10 cellular contexts compared by ENCODE assay signal in the genomic region with DNA sequence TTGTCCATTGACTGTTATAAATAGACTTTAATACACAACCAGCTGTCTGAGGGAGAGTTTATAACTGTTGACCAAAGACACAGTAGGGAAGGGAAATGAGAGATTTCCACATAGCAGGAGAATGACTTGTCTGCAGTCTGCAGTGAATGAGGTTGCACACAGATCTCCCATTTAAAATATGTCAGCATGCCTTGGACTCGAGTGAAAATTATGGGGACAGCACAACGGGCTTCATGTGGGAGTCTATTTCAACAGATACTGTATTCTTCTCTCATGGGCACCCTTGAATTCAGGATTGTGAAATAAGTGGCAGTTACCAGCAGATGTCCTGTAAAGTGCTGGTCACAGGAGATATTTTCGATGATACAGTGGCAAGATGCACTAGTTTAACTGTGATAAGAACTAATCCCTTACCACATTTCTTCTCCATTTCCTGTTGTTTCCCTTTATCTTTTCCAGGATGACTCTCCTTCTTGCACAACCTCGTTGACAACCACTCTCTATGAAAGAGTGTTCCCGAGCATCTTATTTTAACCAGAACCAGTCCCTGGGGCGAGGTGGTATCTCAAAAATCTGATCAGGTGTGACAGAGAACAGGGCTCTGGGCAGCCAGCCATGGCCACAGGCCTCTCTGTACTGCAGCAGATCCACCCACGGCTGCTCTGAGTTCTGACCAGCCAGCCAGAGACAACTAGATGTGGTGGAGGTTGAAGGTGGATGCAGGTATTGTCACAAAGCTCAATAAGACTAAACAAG. TPM values are rescaled to one million over a fixed set of nuclear protein-coding genes. Genes with fewer than 3 reads are reported as not detected.
DNase-seq lines count a peak whose midpoint lies in the region; ATAC-seq and TF ChIP-seq lines count a peak whose summit lies in the region.
"Had no signal": no experiment of that assay in that cellular context is flagged by ENCODE, and none has a peak within 500 bp of the region (broad histone marks: within the 10 kb centered on the region; RNA-seq: fewer than 3 reads in every experiment).

No MANE protein-coding gene starts in this region.

- no peaks in the 10 kb centered on the region for H3K36me3 ChIP-seq in BJ (ENCODE audit: control insufficient read depth, insufficient read depth, low read length)
- H3K36me3 ChIP-seq in lung (ENCODE audit: control insufficient read depth in 2 of 2, insufficient read depth in 2 of 2, low read length in 2 of 2): no peaks in the 10 kb centered on the region

- H3K4me1 ChIP-seq in lung (ENCODE audit: control insufficient read depth in 2 of 2, insufficient read depth in 2 of 2, low read length in 2 of 2): peaks cover 0 to 2% of the 10 kb centered on the region in 2 donors

- ATAC-seq in lung (ENCODE audit: insufficient read depth, low FRiP score) (peak; percentile 62), GM19023 (IDR thresholded peaks at IDR 0.05; ENCODE audit: unreplicated experiment) (no peak), GM21515 (IDR thresholded peaks at IDR 0.05; ENCODE audit: unreplicated experiment) (no peak), HG03039 (IDR thresholded peaks at IDR 0.05; ENCODE audit: unreplicated experiment) (no peak)
- ATAC-seq: Panc1 had no signal

- CTCF ChIA-PET in BJ (lab: Yijun Ruan, JAX): no interaction called here

- 14 to 38% methylated on average over 7 of the region's 7 CpGs for WGBS in lung, 2 donors

- H3K4me3 ChIP-seq in BJ (ENCODE audit: low read depth, low read length) (no peak overlapping the region), lung (no peak overlapping the region)

- peak; percentile 42 for DNase-seq in BJ (ENCODE audit: low read depth)
- peak; percentile 82 to 88 for DNase-seq in Kasumi-1 (lab: John Stamatoyannopoulos, UW)
- DNase-seq in astrocyte of the hippocampus (ENCODE audit: low read depth, low spot score): peak; percentile 24
- no peak for DNase-seq in lung (ENCODE audit: low spot score)
- no peak for DNase-seq in GM19240 (ENCODE audit: insufficient read length, low spot score)
- DNase-seq: activated effector memory CD4-positive, alpha-beta T cell treated with Interleukin-2 at 50 U/mL for 16 hours had no signal

- POLR2A ChIA-PET in BJ (lab: Charles Lee): no interaction called here

- H3K9me3 ChIP-seq in lung (ENCODE audit: control insufficient read depth in 2 of 2, insufficient read depth in 1 of 2, low read length in 1 of 2): no peaks in the 10 kb centered on the region

- TF ChIP-seq CTCF in BJ (IDR thresholded peaks at IDR 0.05; ENCODE audit: insufficient read depth, low read depth, low read length) (no peak), lung (IDR thresholded peaks at IDR 0.05; ENCODE audit: control extremely low read depth, extremely low read depth) (no peak)

- H3K27me3 ChIP-seq in BJ (ENCODE audit: control insufficient read depth, insufficient read depth, low read length): peaks cover 1% of the 10 kb centered on the region; the same call in 1 of the 2 replicates
- H3K27me3 ChIP-seq in lung (ENCODE audit: control insufficient read depth, insufficient read depth): no peaks in the 10 kb centered on the region

- H3K27ac ChIP-seq in lung (ENCODE audit: low read depth in 1 of 2, low read length in 1 of 2): no peak overlapping the region

RNA-seq across cellular contexts. Expression of gene MAP3K1, which starts 51.5 kb away (rescaled TPM):
- polyA plus RNA-seq in BJ (2011; rRNA removed) (4.3 and 6.9 TPM in 2 replicates), lung (10 to 100 TPM in 1 of 2 donors, 1 to 10 TPM in 1; 7.7 to 10.6 TPM)
- polyA minus RNA-seq in BJ (2011; rRNA and poly(A)+ RNA removed): 10.7 and 11.4 TPM in 2 replicates
- 10 to 100 TPM; 21.4 to 55.2 TPM for total RNA-seq in lung

Comparison
In these comparisons a context has a peak if more than half of its experiments do, and no peak if none do; other contexts are left out.
1. DNase-seq: peak in BJ (single experiment), Kasumi-1 (2 of 2) and astrocyte of the hippocampus (single experiment); none in lung (single experiment) and GM19240 (single experiment).